Comparison of ENCODE assay signal across 2 cellular contexts in the genomic region with DNA sequence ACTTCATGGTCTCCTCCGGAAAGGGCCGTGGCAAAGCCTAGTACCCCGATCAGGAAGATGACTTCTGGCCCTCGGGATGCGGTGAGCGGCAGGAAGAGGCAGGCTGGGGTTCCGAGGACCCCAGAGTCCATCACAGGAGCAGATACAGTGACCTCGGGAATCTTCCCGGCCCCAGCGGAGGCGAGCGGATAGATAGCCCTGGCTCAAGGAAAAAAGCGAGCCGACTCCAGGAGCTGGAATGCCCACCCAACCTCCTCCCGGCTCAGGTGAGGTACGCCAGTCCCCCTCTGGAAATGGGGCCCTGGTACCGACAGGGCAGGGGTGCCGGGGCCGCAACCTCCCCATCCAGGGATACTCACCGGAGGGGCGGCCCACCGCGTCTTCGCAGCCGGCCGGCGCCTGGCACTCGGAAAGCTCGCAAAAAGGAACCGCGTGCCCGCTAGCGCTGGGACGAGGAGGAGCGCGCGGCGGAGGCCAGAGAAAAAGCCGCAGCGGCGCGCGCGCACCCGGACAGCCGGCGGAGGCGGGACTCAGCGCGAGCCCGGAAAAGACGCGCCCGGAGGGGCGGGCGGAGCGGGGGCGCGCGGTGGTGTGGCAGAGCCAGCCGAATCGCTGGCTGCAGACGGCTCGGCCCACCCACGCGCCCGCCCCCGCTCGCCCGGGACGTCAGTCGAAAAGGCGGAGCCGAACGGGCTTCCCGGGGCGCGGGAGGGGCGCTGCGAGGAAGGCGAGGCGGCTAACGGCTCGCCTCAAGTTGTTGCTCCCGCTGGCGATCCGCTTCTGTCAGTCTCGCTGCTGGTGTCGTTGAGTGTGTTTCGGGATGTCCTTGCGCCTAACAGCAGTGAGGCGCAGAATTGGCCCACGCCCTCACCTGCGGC.
TF ChIP-seq lines count a peak whose summit lies in the region.

A gene (minus strand): TSS at position 478 of the 878 bp plus-strand sequence. CDS start 49,894 bp downstream, outside the sequence.

TF ChIP-seq in HCT116, 20 proteins besides CTCF, POLR2A, EP300 and RAD21 (continued from another document):
- TF ChIP-seq, protein P1, sequence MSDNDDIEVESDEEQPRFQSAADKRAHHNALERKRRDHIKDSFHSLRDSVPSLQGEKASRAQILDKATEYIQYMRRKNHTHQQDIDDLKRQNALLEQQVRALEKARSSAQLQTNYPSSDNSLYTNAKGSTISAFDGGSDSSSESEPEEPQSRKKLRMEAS (IDR thresholded peaks at IDR 0.05), result peak; percentile 74
- TF ChIP-seq SP1 (IDR thresholded peaks at IDR 0.05; ENCODE audit: low read depth) (0 out of 2 replicates have a peak, but pooled peaks have one; percentile 30), ELF1 (IDR thresholded peaks at IDR 0.05; ENCODE audit: borderline replicate concordance, low read depth) (no peak), TCF7L2 (IDR thresholded peaks at IDR 0.05; ENCODE audit: borderline replicate concordance, extremely low read depth, insufficient read depth, insufficient read length) (no peak), JUND (IDR thresholded peaks at IDR 0.05) (no peak), EGR1 (IDR thresholded peaks at IDR 0.05; ENCODE audit: low read depth) (peak; percentile 94), POLR2AphosphoS5 (IDR thresholded peaks at IDR 0.05; ENCODE audit: low read depth, low read length) (peak; percentile 71)

TF ChIP-seq in SK-N-SH, 30 proteins besides CTCF, POLR2A, EP300 and RAD21 (continued from another document):
- no peak for TF ChIP-seq RCOR1 (IDR thresholded peaks at IDR 0.05; ENCODE audit: low read length)
- TF ChIP-seq, protein P1 (IDR thresholded peaks at IDR 0.05; ENCODE audit: low read depth), result peak; percentile 51; the same call in 1 of the 2 replicates
- TF ChIP-seq, protein P2, sequence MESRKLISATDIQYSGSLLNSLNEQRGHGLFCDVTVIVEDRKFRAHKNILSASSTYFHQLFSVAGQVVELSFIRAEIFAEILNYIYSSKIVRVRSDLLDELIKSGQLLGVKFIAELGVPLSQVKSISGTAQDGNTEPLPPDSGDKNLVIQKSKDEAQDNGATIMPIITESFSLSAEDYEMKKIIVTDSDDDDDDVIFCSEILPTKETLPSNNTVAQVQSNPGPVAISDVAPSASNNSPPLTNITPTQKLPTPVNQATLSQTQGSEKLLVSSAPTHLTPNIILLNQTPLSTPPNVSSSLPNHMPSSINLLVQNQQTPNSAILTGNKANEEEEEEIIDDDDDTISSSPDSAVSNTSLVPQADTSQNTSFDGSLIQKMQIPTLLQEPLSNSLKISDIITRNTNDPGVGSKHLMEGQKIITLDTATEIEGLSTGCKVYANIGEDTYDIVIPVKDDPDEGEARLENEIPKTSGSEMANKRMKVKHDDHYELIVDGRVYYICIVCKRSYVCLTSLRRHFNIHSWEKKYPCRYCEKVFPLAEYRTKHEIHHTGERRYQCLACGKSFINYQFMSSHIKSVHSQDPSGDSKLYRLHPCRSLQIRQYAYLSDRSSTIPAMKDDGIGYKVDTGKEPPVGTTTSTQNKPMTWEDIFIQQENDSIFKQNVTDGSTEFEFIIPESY (IDR thresholded peaks at IDR 0.05; ENCODE audit: borderline replicate concordance, low read depth), result no peak
- no peak for TF ChIP-seq GABPA (IDR thresholded peaks at IDR 0.05; ENCODE audit: low read depth)
- no peak for TF ChIP-seq FOXJ3 (CRISPR knock-in tag; IDR thresholded peaks at IDR 0.05)
